7 cellular contexts compared by ENCODE assay signal in genomic region chr6:41780623-41781301, GRCh38. TPM values are rescaled to one million over a fixed set of nuclear protein-coding genes. Genes with fewer than 3 reads are reported as not detected.
DNase-seq lines count a peak whose midpoint lies in the region; ATAC-seq, FAIRE-seq and TF ChIP-seq lines count a peak whose summit lies in the region.

PRICKLE4 (plus strand) TSS chr6:41780782; CDS start chr6:41783474, 2,692 bp downstream.

- H3K4me1 ChIP-seq in GM12878 (ENCODE audit: control insufficient read depth, insufficient read depth, low read length) (peaks cover 24% of the 10 kb centered on the region), skeletal muscle satellite cell (ENCODE audit: control insufficient read depth, insufficient read depth, low read length) (peaks cover 19% of the 10 kb centered on the region)

- no peak within 1 kb of the TSS for H3K27ac ChIP-seq in GM12878 (ENCODE audit: control insufficient read depth, insufficient read depth)

- TF ChIP-seq POLR2A in GM12878 (IDR thresholded peaks at IDR 0.05; ENCODE audit: low read depth, low read length), result no peak

- ATAC-seq in GM12878, result peak; percentile 36
- no peak for ATAC-seq in HG03378 (IDR thresholded peaks at IDR 0.05; ENCODE audit: unreplicated experiment)
- ATAC-seq in GM19328 (IDR thresholded peaks at IDR 0.05; ENCODE audit: unreplicated experiment), result no peak

- SMC1A ChIA-PET in GM12878 (lab: Charles Lee; ENCODE audit: uncharacterized antibody, unreplicated experiment), result interaction anchor here (2.7 kb wide), 1 partner anchor 263 kb away, joined by 20 read pairs; no protein-coding TSS in a partner anchor

- H3K27me3 ChIP-seq in GM12878 (replicated peaks in 1 of 2; ENCODE audit: control insufficient read depth in 2 of 2, insufficient read depth in 2 of 2, low read length in 1 of 2) (no peaks in the 10 kb centered on the region), skeletal muscle satellite cell (ENCODE audit: control insufficient read depth, insufficient read depth, low read length) (no peaks in the 10 kb centered on the region)

- peak; percentile 57 for DNase-seq in G401 (ENCODE audit: low spot score)
- DNase-seq in LNCaP clone FGC (ENCODE audit: low read depth), result no peak
- no peak for DNase-seq in GM12878 (ENCODE audit: low read depth, low spot score)

- in situ Hi-C loops in G401 (cut with HindIII; ENCODE audit: low sequenced_read_pairs), result loop anchor here (25.0 kb wide), 1 partner anchor 257 kb away; no protein-coding TSS in a partner anchor
- in situ Hi-C loops in GM12878 (cut with MboI), result no loop called here

- H3K9ac ChIP-seq in GM12878 (ENCODE audit: control insufficient read depth, insufficient read depth, low read length), result peak within 1 kb of the TSS; percentile 72; the same call in 1 of the 2 replicates
- peak within 1 kb of the TSS; percentile 81 for H3K9ac ChIP-seq in skeletal muscle satellite cell (ENCODE audit: low read depth, low read length)

- POLR2A ChIA-PET in GM12878 (lab: Charles Lee), result no interaction called here

- intact Hi-C loops in GM12878 (cut with micrococcal nuclease; ENCODE audit: unreplicated experiment), result loop anchor here (1.0 to 5.0 kb wide), 3 partner anchors 264 to 432 kb away; no protein-coding TSS in a partner anchor

- H3K4me2 ChIP-seq in GM12878 (ENCODE audit: control insufficient read depth, insufficient read depth) (peak within 1 kb of the TSS; percentile 98), skeletal muscle satellite cell (ENCODE audit: low read length) (peak within 1 kb of the TSS; percentile 98)

- CTCF ChIA-PET in GM12878 (lab: Yijun Ruan, JAX), result interaction anchor here (0.7 to 8.3 kb wide), 3 partner anchors 98 to 324 kb away, joined by 3 to 141 read pairs (median 3); no protein-coding TSS in a partner anchor

- FAIRE-seq in GM12878 (lab: Jason Lieb, UNC), result no peak

- H2AFZ ChIP-seq in GM12878 (ENCODE audit: control insufficient read depth, low read depth, low read length), result peak within 1 kb of the TSS; percentile 88

- TF ChIP-seq CTCF in LNCaP clone FGC (IDR thresholded peaks at IDR 0.05; ENCODE audit: control insufficient read depth, extremely low read depth, insufficient read depth) (no peak), GM12878 (IDR thresholded peaks at IDR 0.05 in 2 of 3, conservative IDR thresholded peaks at IDR 0.05 in 1 of 3; ENCODE audit: control insufficient read depth in 2 of 3, extremely low read depth in 1 of 3, insufficient read depth in 1 of 3, low read depth in 3 of 3, low read length in 3 of 3) (no peak)

- H3K9me3 ChIP-seq in GM12878 (replicated peaks; ENCODE audit: control insufficient read depth, insufficient read depth, low read length) (no peaks in the 10 kb centered on the region), iPS-18c (ENCODE audit: control insufficient read depth, insufficient read depth, low read length) (no peaks in the 10 kb centered on the region), skeletal muscle satellite cell (replicated peaks; ENCODE audit: low read length) (no peaks in the 10 kb centered on the region)

- H3K4me3 ChIP-seq in LNCaP clone FGC (ENCODE audit: low read depth, low read length) (peak within 1 kb of the TSS; percentile 77), GM12878 (peak within 1 kb of the TSS; percentile 74), iPS-18c (ENCODE audit: insufficient read depth, low read depth, low read length) (peak within 1 kb of the TSS; percentile 74), skeletal muscle satellite cell (ENCODE audit: low read length) (peak within 1 kb of the TSS; percentile 80)

- TF ChIP-seq RAD21 in GM12878 (IDR thresholded peaks at IDR 0.05; ENCODE audit: insufficient read depth, low read depth, low read length), result no peak

- no peak for TF ChIP-seq EP300 in GM12878 (IDR thresholded peaks at IDR 0.05; ENCODE audit: borderline replicate concordance in 1 of 2, control insufficient read depth in 1 of 2, low read depth in 2 of 2, low read length in 2 of 2)

- no TSS peak for BruUV-seq in GM12878 (replicated peaks; lab: Mats Ljungman, UMichigan)

- no peaks in the 10 kb centered on the region for H4K20me1 ChIP-seq in GM12878 (ENCODE audit: control insufficient read depth, insufficient read depth)

- RAD21 ChIA-PET in GM12878 (lab: Charles Lee; ENCODE audit: unreplicated experiment), result interaction anchor here (0.7 to 1.9 kb wide), 2 partner anchors 33 to 265 kb away, joined by 3 to 9 read pairs; no protein-coding TSS in a partner anchor

- H3K36me3 ChIP-seq in GM12878 (ENCODE audit: control insufficient read depth in 2 of 2, insufficient read depth in 2 of 2, low read length in 1 of 2), result peaks cover 0 to 3% of the 10 kb centered on the region in 2 experiments; a peak in 1 of 4 replicates
- no peaks in the 10 kb centered on the region for H3K36me3 ChIP-seq in skeletal muscle satellite cell (ENCODE audit: insufficient read depth, low read length)

- no peaks in the 10 kb centered on the region for H3K79me2 ChIP-seq in GM12878 (ENCODE audit: control insufficient read depth, insufficient read depth, low read length)

- 0% methylated on average over 21 of the region's 36 CpGs for WGBS in GM12878 (ENCODE audit: insufficient coverage, insufficient replicate concordance, low lambda C conversion rate, missing lambda C conversion rate)

TF ChIP-seq in GM12878, 131 proteins besides CTCF, POLR2A, EP300 and RAD21:
- TF ChIP-seq KLF5 (IDR thresholded peaks at IDR 0.05; ENCODE audit: partially characterized antibody) (no peak), CEBPB (IDR thresholded peaks at IDR 0.05; ENCODE audit: borderline replicate concordance in 1 of 2, low read depth in 2 of 2, low read length in 2 of 2) (no peak), IKZF1 (conservative IDR thresholded peaks at IDR 0.05) (0 out of 2 replicates have a peak, but pooled peaks have one; percentile 12), TAF1 (IDR thresholded peaks at IDR 0.05; ENCODE audit: borderline replicate concordance, low read depth, low read length) (no peak), EGR1 (IDR thresholded peaks at IDR 0.05; ENCODE audit: borderline replicate concordance in 1 of 2, low read depth in 2 of 2, low read length in 2 of 2) (peak in 1 of 2 experiments; percentile 49; a peak in 1 of 3 replicates), CBX5 (IDR thresholded peaks at IDR 0.05; ENCODE audit: low read depth) (no peak), EED (IDR thresholded peaks at IDR 0.05; ENCODE audit: low read depth) (0 out of 2 replicates have a peak, but pooled peaks have one; percentile 17)
- TF ChIP-seq, protein P1, sequence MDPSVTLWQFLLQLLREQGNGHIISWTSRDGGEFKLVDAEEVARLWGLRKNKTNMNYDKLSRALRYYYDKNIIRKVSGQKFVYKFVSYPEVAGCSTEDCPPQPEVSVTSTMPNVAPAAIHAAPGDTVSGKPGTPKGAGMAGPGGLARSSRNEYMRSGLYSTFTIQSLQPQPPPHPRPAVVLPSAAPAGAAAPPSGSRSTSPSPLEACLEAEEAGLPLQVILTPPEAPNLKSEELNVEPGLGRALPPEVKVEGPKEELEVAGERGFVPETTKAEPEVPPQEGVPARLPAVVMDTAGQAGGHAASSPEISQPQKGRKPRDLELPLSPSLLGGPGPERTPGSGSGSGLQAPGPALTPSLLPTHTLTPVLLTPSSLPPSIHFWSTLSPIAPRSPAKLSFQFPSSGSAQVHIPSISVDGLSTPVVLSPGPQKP (IDR thresholded peaks at IDR 0.05; ENCODE audit: low read depth, low read length), result no peak

RNA-seq across cellular contexts. Expression of gene PRICKLE4, which starts in this region (rescaled TPM):
- total RNA-seq in G401 (2014; rRNA removed; shearing (Covaris generic)), result 7.7 TPM in 1 of 2 replicates, not detected in the other
- total RNA-seq in GM12878 (2013; cell fraction: nucleolus; rRNA removed), result 2.1 and 3.4 TPM in 2 replicates
- total RNA-seq in GM12878 (2014; rRNA removed) (0.85 TPM in 1 of 2 replicates, not detected in the other), GM12878 (2014; rRNA removed; fragmentation: Illumina TruSeq; extraction: Trizol) (not detected in 2 replicates), GM12878 (2021) (0.37 TPM in 1 of 2 replicates, not detected in the other)
- not detected for polyA plus RNA-seq in GM12878 (2011; ENCODE audit: low read depth)
- polyA plus RNA-seq in GM12878 (2011; rRNA removed) (not detected in 2 replicates), GM12878 (2014; fragmentation: Illumina TruSeq; extraction: Trizol) (not detected in 2 replicates), GM12878 (2014; fragmentation: Nextera tagmentation; extraction: Ambion mirVana) (not detected), GM12878 (2014; rRNA removed) (not detected in 2 replicates), GM12878 (2016; fragmentation: Nextera tagmentation; extraction: Ambion mirVana) (under 1 TPM; 0.33 to 0.35 TPM)
- 0.10 TPM in 1 of 2 replicates, not detected in the other for polyA plus RNA-seq in GM12878 (2011; cell fraction: cytosol; rRNA removed)
- polyA plus RNA-seq in GM12878 (2011; cell fraction: nucleus; rRNA removed), result 0.99 and 2.1 TPM in 2 replicates
- 0.65 and 1.2 TPM in 2 replicates for polyA plus RNA-seq in GM12878 (2012)
- not detected in 2 replicates for polyA minus RNA-seq in GM12878 (2011; rRNA and poly(A)+ RNA removed)
- polyA minus RNA-seq in GM12878 (2011; cell fraction: cytosol; rRNA and poly(A)+ RNA removed), result not detected in 2 replicates
- polyA minus RNA-seq in GM12878 (2011; cell fraction: nucleus; rRNA and poly(A)+ RNA removed), result not detected in 2 replicates
- total RNA-seq in skeletal muscle satellite cell (2012; rRNA removed), result 0.25 TPM in 1 of 2 replicates, not detected in the other
